Comparison of ENCODE assay signal across 21 cellular contexts in genomic region chr20:35237486-35237885, GRCh38. TPM values are rescaled to one million over a fixed set of nuclear protein-coding genes. Genes with fewer than 3 reads are reported as not detected.
"Had no signal": no experiment of that assay in that cellular context is flagged by ENCODE, and none has a peak within 500 bp of the region (broad histone marks: within the 10 kb centered on the region; RNA-seq: fewer than 3 reads in every experiment).

No MANE protein-coding gene starts in this region.

- H3K27ac ChIP-seq: colonic mucosa, hepatocyte, lower lobe of right lung had no signal

- H3K4me3 ChIP-seq: colonic mucosa, hepatocyte, lower lobe of right lung had no signal

- H3K4me3 Mint-ChIP-seq: activated naive CD4-positive, alpha-beta T cell treated with anti-CD3 and anti-CD28 coated beads, Interleukin-2, amount 10 ng/mL, durations not matched to agents 7 days and 5 days; activated naive CD8-positive, alpha-beta T cell treated with anti-CD3 and anti-CD28 coated beads, Interleukin-2, amount 50 U/mL, for 24 hours; central memory CD8-positive, alpha-beta T cell; naive thymus-derived CD8-positive, alpha-beta T cell; T-helper 1 cell treated with Interleukin-12 subunit alpha and Interleukin-12 subunit beta and Interleukin-4 antibody, amounts not matched to agents 30 μg/mL and 1 μg/mL, for 36 hours had no signal

- DNase-seq: activated CD4-positive, alpha-beta T cell treated with anti-CD3 and anti-CD28 coated beads, Interleukin-2, amount 50 U/mL, for 1 hour; activated CD8-positive, alpha-beta memory T cell treated with anti-CD3 and anti-CD28 coated beads, Interleukin-2, amount 50 U/mL, for 4 hours; activated effector memory CD4-positive, alpha-beta T cell treated with Interleukin-2 at 50 U/mL for 16 hours; activated naive CD4-positive, alpha-beta T cell treated with anti-CD3 and anti-CD28 coated beads, Interleukin-2, amount 10 ng/mL, durations not matched to agents 7 days and 5 days; activated naive CD8-positive, alpha-beta T cell treated with anti-CD3 and anti-CD28 coated beads, Interleukin-2, amount 50 U/mL, for 24 hours; activated T-cell treated with anti-CD3 and anti-CD28 coated beads, Interleukin-2, amount 50 U/mL, for 48 hours; aorta; colonic mucosa; islet precursor cell; left colon; lower lobe of right lung; naive thymus-derived CD8-positive, alpha-beta T cell; stimulated activated CD8-positive, alpha-beta memory T cell treated with anti-CD3 and anti-CD28 coated beads, Interleukin-4, amount 100 ng/mL, for 48 hours; stimulated activated naive CD4-positive, alpha-beta T cell had no signal

- H3K9me3 ChIP-seq: colonic mucosa, lower lobe of right lung had no signal

- H3K4me1 Mint-ChIP-seq: activated naive CD4-positive, alpha-beta T cell treated with anti-CD3 and anti-CD28 coated beads, Interleukin-2, amount 10 ng/mL, durations not matched to agents 7 days and 5 days had no signal

- H3K9me3 Mint-ChIP-seq: activated naive CD4-positive, alpha-beta T cell treated with anti-CD3 and anti-CD28 coated beads, Interleukin-2, amount 10 ng/mL, durations not matched to agents 7 days and 5 days; activated naive CD8-positive, alpha-beta T cell treated with anti-CD3 and anti-CD28 coated beads, Interleukin-2, amount 50 U/mL, for 24 hours; central memory CD8-positive, alpha-beta T cell; naive thymus-derived CD8-positive, alpha-beta T cell; T-helper 1 cell treated with Interleukin-12 subunit alpha and Interleukin-12 subunit beta and Interleukin-4 antibody, amounts not matched to agents 30 μg/mL and 1 μg/mL, for 36 hours had no signal

- ATAC-seq: activated CD4-positive, CD25-positive, alpha-beta regulatory T cell treated with anti-CD3 and anti-CD28 coated beads, Interleukin-2, amount 50 U/mL, for 24 hours; activated naive CD8-positive, alpha-beta T cell treated with anti-CD3 and anti-CD28 coated beads, Interleukin-2, amount 50 U/mL, for 24 hours; left colon; lower lobe of right lung; naive thymus-derived CD8-positive, alpha-beta T cell had no signal

- H3K36me3 ChIP-seq: colonic mucosa had no signal

- H3K4me1 ChIP-seq: colonic mucosa, lower lobe of right lung had no signal

- H3K27me3 Mint-ChIP-seq: activated naive CD8-positive, alpha-beta T cell treated with anti-CD3 and anti-CD28 coated beads, Interleukin-2, amount 50 U/mL, for 24 hours; central memory CD8-positive, alpha-beta T cell had no signal

- H3K27me3 ChIP-seq: colonic mucosa, hepatocyte had no signal

- H3K27ac Mint-ChIP-seq: activated naive CD4-positive, alpha-beta T cell treated with anti-CD3 and anti-CD28 coated beads, Interleukin-2, amount 10 ng/mL, durations not matched to agents 7 days and 5 days; activated naive CD8-positive, alpha-beta T cell treated with anti-CD3 and anti-CD28 coated beads, Interleukin-2, amount 50 U/mL, for 24 hours; naive thymus-derived CD8-positive, alpha-beta T cell; T-helper 1 cell treated with Interleukin-12 subunit alpha and Interleukin-12 subunit beta and Interleukin-4 antibody, amounts not matched to agents 30 μg/mL and 1 μg/mL, for 36 hours had no signal

RNA-seq across cellular contexts. Expression of gene MMP24, which starts 11.0 kb away (rescaled TPM):
- total RNA-seq: naive thymus-derived CD8-positive, alpha-beta T cell had no signal

RNA-seq across cellular contexts. Expression of gene FAM83C, which starts 54.7 kb away (rescaled TPM):
- total RNA-seq: aorta; glomerular endothelial cell; hepatocyte; lower lobe of right lung; mesenteric fat pad; naive thymus-derived CD8-positive, alpha-beta T cell; renal cortical epithelial cell had no signal
